Comparison of ENCODE assay signal across 8 cellular contexts in the genomic region with DNA sequence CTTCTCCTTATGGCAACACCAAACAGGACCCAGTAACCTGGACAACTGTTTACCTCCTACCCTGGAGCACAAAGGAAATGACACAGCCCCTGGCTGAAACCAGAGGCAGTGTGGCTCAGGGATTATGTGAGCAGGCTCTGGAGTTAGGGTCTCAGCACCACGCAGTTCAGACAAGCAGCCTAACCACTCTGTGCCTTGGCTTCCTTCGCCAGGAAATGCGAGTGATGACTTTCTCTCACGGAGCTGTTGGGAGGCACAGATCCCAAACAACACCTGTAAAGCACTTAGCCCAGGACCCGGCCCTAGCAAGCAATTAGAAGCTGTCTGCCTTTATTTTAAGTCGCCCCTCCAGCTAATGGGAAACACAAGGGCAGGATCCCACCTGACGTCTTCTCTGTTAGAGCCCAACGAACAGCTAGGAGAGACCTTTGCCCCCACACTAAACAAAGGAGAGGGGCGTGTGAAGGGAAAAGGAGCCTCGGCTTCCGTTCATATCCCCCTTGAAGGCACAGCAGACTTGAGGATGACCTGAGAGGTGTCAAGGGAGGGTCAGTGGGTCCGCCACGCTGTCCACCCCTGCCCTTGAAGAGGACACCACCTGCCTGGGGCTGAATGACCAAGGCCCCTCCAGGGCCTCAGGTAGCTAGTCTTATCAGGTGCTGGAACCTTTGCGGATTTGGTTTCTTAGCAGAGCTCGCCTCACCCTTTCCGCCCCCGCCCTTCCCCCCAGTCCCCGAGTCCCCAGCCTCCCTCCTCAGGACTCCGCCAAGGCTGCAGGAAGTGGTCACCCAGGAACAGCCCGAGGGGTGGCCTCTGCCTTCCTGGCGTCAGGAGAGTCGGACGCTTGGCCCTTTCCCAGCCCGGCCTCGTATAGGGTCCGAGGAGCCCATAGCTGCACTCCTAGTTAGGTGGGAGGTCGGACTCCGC. TPM values are rescaled to one million over a fixed set of nuclear protein-coding genes. Genes with fewer than 3 reads are reported as not detected.
DNase-seq lines count a peak whose midpoint lies in the region; ATAC-seq and TF ChIP-seq lines count a peak whose summit lies in the region.

No MANE protein-coding gene starts in this region.

- TSS peak; percentile 55 for BruUV-seq in OCI-LY7 (replicated peaks; lab: Mats Ljungman, UMichigan)

- intact Hi-C loops in OCI-LY7 (cut with micrococcal nuclease; ENCODE audit: unreplicated experiment) (loop anchor here (1.0 to 2.0 kb wide), 4 partner anchors 16 to 95 kb away; no protein-coding TSS in a partner anchor), left ventricle myocardium inferior (cut with micrococcal nuclease) (no loop called here), psoas muscle (cut with DNase I) (loop anchor here (5.0 kb wide), 1 partner anchor 41 kb away; the partner anchor contains the start of gene PYCR2 (in 2 of the 2))

- ATAC-seq in GM21447 (IDR thresholded peaks at IDR 0.05; ENCODE audit: unreplicated experiment) (peak; percentile 33), psoas muscle (peak; percentile 51 to 63 (median 57)), GM21528 (IDR thresholded peaks at IDR 0.05; ENCODE audit: low FRiP score, unreplicated experiment) (no peak)
- peak; percentile 16 for ATAC-seq in activated naive CD8-positive, alpha-beta T cell treated with anti-CD3 and anti-CD28 coated beads, Interleukin-2, amount 50 U/mL, for 24 hours

- no peaks in the 10 kb centered on the region for H3K79me2 ChIP-seq in OCI-LY7 (ENCODE audit: insufficient read depth, low read depth, low read length)

- peak overlapping the region; percentile 87 for H3K4me3 Mint-ChIP-seq in activated naive CD8-positive, alpha-beta T cell treated with anti-CD3 and anti-CD28 coated beads, Interleukin-2, amount 50 U/mL, for 24 hours

- H2AFZ ChIP-seq in OCI-LY7 (ENCODE audit: low read length): peak overlapping the region; percentile 86

- H3K27ac ChIP-seq in OCI-LY7 (ENCODE audit: low read depth, low read length, poor library complexity, severe bottlenecking) (peak overlapping the region; percentile 32), left ventricle myocardium inferior (replicated peaks) (peak overlapping the region; percentile 94), psoas muscle (peak overlapping the region; percentile 92)

- DNase-seq in AG08395 (ENCODE audit: low spot score): peak; percentile 70
- peak; percentile 48 for DNase-seq in OCI-LY7 (ENCODE audit: low spot score)
- DNase-seq in activated naive CD8-positive, alpha-beta T cell treated with anti-CD3 and anti-CD28 coated beads, Interleukin-2, amount 50 U/mL, for 24 hours: peak; percentile 61
- peak; percentile 61 for DNase-seq in left ventricle myocardium inferior
- peak; percentile 63 to 82 for DNase-seq in psoas muscle
- DNase-seq in DMS 273 (lab: John Stamatoyannopoulos, UW; ENCODE audit: unreplicated experiment): no peak

- H3K27me3 Mint-ChIP-seq in activated naive CD8-positive, alpha-beta T cell treated with anti-CD3 and anti-CD28 coated beads, Interleukin-2, amount 50 U/mL, for 24 hours: no peaks in the 10 kb centered on the region

- CTCF ChIA-PET in OCI-LY7 (lab: Charles Lee; ENCODE audit: unreplicated experiment): interaction anchor here (1.0 to 1.9 kb wide), 4 partner anchors 11 to 401 kb away, joined by 4 to 5 read pairs (median 4); no protein-coding TSS in a partner anchor

- H3K4me1 ChIP-seq in OCI-LY7 (ENCODE audit: insufficient read depth, low read length, poor library complexity, severe bottlenecking) (peaks cover 47% of the 10 kb centered on the region), left ventricle myocardium inferior (peaks cover 73% of the 10 kb centered on the region), psoas muscle (peaks cover 48% of the 10 kb centered on the region)

- no peak for TF ChIP-seq CTCF in OCI-LY7 (conservative IDR thresholded peaks at IDR 0.05; ENCODE audit: low read length)
- no peak for TF ChIP-seq CTCF in left ventricle myocardium inferior (IDR thresholded peaks at IDR 0.05; ENCODE audit: borderline replicate concordance)
- TF ChIP-seq CTCF in psoas muscle (IDR thresholded peaks at IDR 0.05): no peak

- peaks cover 53% of the 10 kb centered on the region for H3K4me1 Mint-ChIP-seq in activated naive CD8-positive, alpha-beta T cell treated with anti-CD3 and anti-CD28 coated beads, Interleukin-2, amount 50 U/mL, for 24 hours

- H3K36me3 ChIP-seq in OCI-LY7 (ENCODE audit: insufficient read depth, low read length) (peaks cover 10% of the 10 kb centered on the region; the same call in 1 of the 2 replicates), left ventricle myocardium inferior (peaks cover 7% of the 10 kb centered on the region), psoas muscle (ENCODE audit: insufficient read depth in 1 of 2, low read depth in 1 of 2) (peaks cover under 1 to 11% of the 10 kb centered on the region in 2 donors)

- H3K36me3 Mint-ChIP-seq in activated naive CD8-positive, alpha-beta T cell treated with anti-CD3 and anti-CD28 coated beads, Interleukin-2, amount 50 U/mL, for 24 hours (ENCODE audit: low read depth): peaks cover 7% of the 10 kb centered on the region

- 11 to 16% (median 14%) methylated on average over 28 of the region's 28 CpGs for WGBS in psoas muscle, 3 donors

- H3K9me3 Mint-ChIP-seq in activated naive CD8-positive, alpha-beta T cell treated with anti-CD3 and anti-CD28 coated beads, Interleukin-2, amount 50 U/mL, for 24 hours: no peaks in the 10 kb centered on the region

- H3K27me3 ChIP-seq in left ventricle myocardium inferior (ENCODE audit: low read depth): no peaks in the 10 kb centered on the region
- no peaks in the 10 kb centered on the region for H3K27me3 ChIP-seq in psoas muscle (ENCODE audit: insufficient read depth in 3 of 3, low read length in 2 of 3)

- POLR2A ChIA-PET in OCI-LY7 (lab: Charles Lee): interaction anchor here (0.7 to 4.2 kb wide), 15 partner anchors 10 to 118 kb away, joined by 3 to 35 read pairs (median 5); partner anchors contain the start of genes SDE2 and SRP9

- peak overlapping the region; percentile 83 for H3K4me3 ChIP-seq in OCI-LY7 (ENCODE audit: low read depth, low read length, poor library complexity, severe bottlenecking)
- H3K4me3 ChIP-seq in left ventricle myocardium inferior: peak overlapping the region; percentile 96
- peak overlapping the region; percentile 100 for H3K4me3 ChIP-seq in psoas muscle

- H3K9me3 ChIP-seq in OCI-LY7 (ENCODE audit: low read length): no peaks in the 10 kb centered on the region
- H3K9me3 ChIP-seq in left ventricle myocardium inferior (replicated peaks): no peaks in the 10 kb centered on the region
- no peaks in the 10 kb centered on the region for H3K9me3 ChIP-seq in psoas muscle

- H3K4me2 ChIP-seq in OCI-LY7 (ENCODE audit: low read length): peak overlapping the region; percentile 96

- H3K27ac Mint-ChIP-seq in activated naive CD8-positive, alpha-beta T cell treated with anti-CD3 and anti-CD28 coated beads, Interleukin-2, amount 50 U/mL, for 24 hours: peak overlapping the region; percentile 69

- H4K20me1 ChIP-seq in OCI-LY7 (ENCODE audit: insufficient read depth, low read length): no peaks in the 10 kb centered on the region

- no peaks in the 10 kb centered on the region for H3K9me2 ChIP-seq in OCI-LY7 (ENCODE audit: insufficient read depth, low read length)

RNA-seq across cellular contexts. Expression of gene TMEM63A, which starts 0.8 kb away (rescaled TPM):
- 20.9 and 21.0 TPM in 2 replicates for total RNA-seq in OCI-LY7 (2014; rRNA removed; shearing (Covaris generic))
- 46.5 and 53.3 TPM in 2 replicates for total RNA-seq in OCI-LY7 (2022)
- total RNA-seq in left ventricle myocardium inferior: 30.4 TPM
- total RNA-seq in psoas muscle: 10 to 100 TPM; 12.7 to 17.9 (median 16.0) TPM
- polyA plus RNA-seq in psoas muscle: 10 to 100 TPM in 2 of 3 donors, 1 to 10 TPM in 1; 7.1 to 14.2 (median 11.4) TPM

RNA-seq across cellular contexts. Expression of gene LEFTY1, which starts 7.6 kb away (rescaled TPM):
- 0.09 TPM in 1 of 2 replicates, not detected in the other for total RNA-seq in OCI-LY7 (2014; rRNA removed; shearing (Covaris generic))
- 0.44 and 1.0 TPM in 2 replicates for total RNA-seq in OCI-LY7 (2022)
- total RNA-seq in left ventricle myocardium inferior: 0.55 TPM
- total RNA-seq in psoas muscle: under 1 TPM in 1 of 4 donors, not detected in 3; 0.26 TPM
- polyA plus RNA-seq in psoas muscle: under 1 TPM in 2 of 3 donors, not detected in 1; 0.08 to 0.13 TPM

RNA-seq across cellular contexts. Expression of gene PYCR2, which starts 42.7 kb away (rescaled TPM):
- 120 and 136 TPM in 2 replicates for total RNA-seq in OCI-LY7 (2014; rRNA removed; shearing (Covaris generic))
- total RNA-seq in OCI-LY7 (2022) (153 and 181 TPM in 2 replicates), left ventricle myocardium inferior (64.0 TPM), psoas muscle (10 to 100 TPM; 46.0 to 59.4 (median 53.7) TPM)
- polyA plus RNA-seq in psoas muscle: 10 to 100 TPM; 34.9 to 70.2 (median 41.4) TPM

RNA-seq across cellular contexts. Expression of gene LEFTY2, which starts 59.7 kb away (rescaled TPM):
- total RNA-seq in OCI-LY7 (2014; rRNA removed; shearing (Covaris generic)): 3.8 and 4.8 TPM in 2 replicates
- total RNA-seq in OCI-LY7 (2022): 4.3 and 7.3 TPM in 2 replicates
- total RNA-seq in left ventricle myocardium inferior: 0.69 TPM
- 1 to 10 TPM in 1 of 4 donors, under 1 TPM in 2, not detected in 1; 0.13 to 1.2 (median 0.42) TPM for total RNA-seq in psoas muscle
- polyA plus RNA-seq in psoas muscle: under 1 TPM in 2 of 3 donors, not detected in 1; 0.03 to 0.10 TPM

Comparison
In these comparisons a context has a peak if more than half of its experiments do, and no peak if none do; other contexts are left out.
1. H3K27ac ChIP-seq: peak in every context shown above with its lines; median percentile 94 in left ventricle myocardium inferior; 92 in psoas muscle; 32 in OCI-LY7.